Comparison of ENCODE assay signal across 21 cellular contexts in the genomic region with DNA sequence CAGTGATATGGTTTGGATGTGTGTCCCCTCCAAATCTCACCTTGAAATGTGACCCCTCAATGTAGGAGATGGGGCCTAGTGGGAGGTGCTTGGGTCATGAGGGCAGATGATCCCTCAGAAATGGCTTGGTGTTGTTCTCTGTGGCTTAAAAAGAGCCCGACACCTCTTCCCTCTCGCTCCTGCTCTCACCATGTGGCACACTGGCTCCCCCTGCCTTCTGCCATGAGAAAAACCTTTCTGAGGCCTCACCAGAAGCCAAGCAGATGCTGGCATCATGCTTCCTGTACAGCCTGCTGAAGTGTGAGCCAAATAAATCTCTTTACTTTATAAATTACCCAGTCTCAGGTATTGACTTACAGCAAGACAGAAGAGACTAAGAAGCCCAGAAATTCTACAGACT.
DNase-seq lines count a peak whose midpoint lies in the region; ATAC-seq, FAIRE-seq and TF ChIP-seq lines count a peak whose summit lies in the region.
"Had no signal": no experiment of that assay in that cellular context is flagged by ENCODE, and none has a peak within 500 bp of the region (broad histone marks: within the 10 kb centered on the region; RNA-seq: fewer than 3 reads in every experiment).

No MANE protein-coding gene starts in this region.

- TF ChIP-seq POLR2A in A549 (IDR thresholded peaks at IDR 0.05; ENCODE audit: low read length): no peak

- 0% methylated on average over 2 of the region's 2 CpGs for WGBS in A549 (ENCODE audit: missing lambda C conversion rate)

- H3K9me3 ChIP-seq in A549 (0 out of 3 replicates have a peak, but pooled peaks cover 5% of the 10 kb centered on the region), osteoblast (ENCODE audit: low read depth, low read length) (no peaks in the 10 kb centered on the region)
- H3K9me3 ChIP-seq: ascending aorta, testis had no signal

- no peaks in the 10 kb centered on the region for H3K27me3 ChIP-seq in osteoblast (ENCODE audit: insufficient read depth, low read length)
- H3K27me3 ChIP-seq: ascending aorta, testis had no signal

- POLR2A ChIA-PET in A549 (lab: Yijun Ruan, JAX): no interaction called here

- H2AFZ ChIP-seq in osteoblast (ENCODE audit: low read length): no peak overlapping the region
- H2AFZ ChIP-seq: parathyroid adenoma had no signal

- 0 out of 3 replicates have a peak, but pooled peaks have one; percentile 7 for TF ChIP-seq CTCF in A549 (IDR thresholded peaks at IDR 0.05)
- peak; percentile 9 for TF ChIP-seq CTCF in astrocyte of the spinal cord (IDR thresholded peaks at IDR 0.05; ENCODE audit: low read depth, low read length)
- no peak for TF ChIP-seq CTCF in osteoblast (IDR thresholded peaks at IDR 0.05; ENCODE audit: extremely low read depth, low read depth, low read length)

- H3K4me2 ChIP-seq in A549 (no peak overlapping the region), osteoblast (ENCODE audit: insufficient read depth, low read length) (no peak overlapping the region)

- H4K20me1 ChIP-seq in osteoblast (ENCODE audit: insufficient read depth, low read length): no peaks in the 10 kb centered on the region

- H3K79me2 ChIP-seq in osteoblast (ENCODE audit: insufficient read depth, low read length): no peaks in the 10 kb centered on the region
- H3K79me2 ChIP-seq: parathyroid adenoma had no signal

- H3K27ac ChIP-seq in A549 (no peak overlapping the region), osteoblast (ENCODE audit: low read depth, low read length) (no peak overlapping the region)
- H3K27ac ChIP-seq: ascending aorta, parathyroid adenoma, testis had no signal

- DNase-seq in A549 (ENCODE audit: low read depth in 1 of 2, low spot score in 1 of 2): peak in 1 of 2 experiments; percentile 12
- peak; percentile 52 for DNase-seq in ELF-1 (ENCODE audit: low read depth, low spot score)
- DNase-seq in NAMALWA (ENCODE audit: low spot score): peak; percentile 5
- no peak for DNase-seq in astrocyte of the spinal cord (ENCODE audit: low read depth, low spot score)
- DNase-seq in osteoblast (ENCODE audit: insufficient read length, low spot score, missing footprints): no peak
- no peak for DNase-seq in HTR-8/SVneo (ENCODE audit: insufficient read length, low spot score)
- DNase-seq in NCI-H510A (lab: John Stamatoyannopoulos, UW): no peak
- DNase-seq: activated CD4-positive, alpha-beta T cell treated with anti-CD3 and anti-CD28 coated beads for 4 hours; activated naive CD4-positive, alpha-beta T cell treated with anti-CD3 and anti-CD28 coated beads, Interleukin-2, amount 10 ng/mL, durations not matched to agents 7 days and 5 days; activated T-cell treated with anti-CD3 and anti-CD28 coated beads for 4 hours; cortex of kidney; foreskin fibroblast; H7; NCI-H1436 treated with DMSO at 0.1 percent for 48 hours; NCI-H345; testis had no signal

- CTCF ChIA-PET in A549 (lab: Yijun Ruan, JAX): no interaction called here

- ATAC-seq in A549 (peak in 1 of 2 experiments; percentile 47; a peak in 1 of 6 replicates), HG03175 (IDR thresholded peaks at IDR 0.05; ENCODE audit: unreplicated experiment) (no peak)
- ATAC-seq: left lobe of liver had no signal

- TF ChIP-seq EP300 in A549 (IDR thresholded peaks at IDR 0.05): no peak

- TF ChIP-seq RAD21 in A549 (conservative IDR thresholded peaks at IDR 0.05 in 1 of 2, IDR thresholded peaks at IDR 0.05 in 1 of 2): no peak

- in situ Hi-C loops in astrocyte of the spinal cord (cut with HindIII; ENCODE audit: low sequenced_read_pairs): no loop called here

- H3K4me1 ChIP-seq in A549 (no peaks in the 10 kb centered on the region), osteoblast (ENCODE audit: insufficient read depth, low read length) (no peaks in the 10 kb centered on the region)
- H3K4me1 ChIP-seq: ascending aorta, parathyroid adenoma, testis had no signal

- FAIRE-seq in A549 (lab: Jason Lieb, UNC) (no peak), HTR-8/SVneo (lab: Jason Lieb, UNC) (no peak)
- FAIRE-seq: endothelial cell of umbilical vein had no signal

- H3K4me3 ChIP-seq in A549: no peak overlapping the region
- H3K4me3 ChIP-seq in astrocyte of the spinal cord (ENCODE audit: low read depth, low read length): no peak overlapping the region
- no peak overlapping the region for H3K4me3 ChIP-seq in osteoblast (ENCODE audit: insufficient read depth, low read length)
- H3K4me3 ChIP-seq: ascending aorta, testis had no signal

- H3K36me3 ChIP-seq in osteoblast (ENCODE audit: insufficient read depth, low read length): no peaks in the 10 kb centered on the region
- H3K36me3 ChIP-seq: ascending aorta had no signal

TF ChIP-seq in A549, 52 proteins besides CTCF, POLR2A, EP300 and RAD21:
- TF ChIP-seq CBX8 (IDR thresholded peaks at IDR 0.05) (no peak), GATA3 (IDR thresholded peaks at IDR 0.05; ENCODE audit: borderline replicate concordance) (no peak), SMC3 (IDR thresholded peaks at IDR 0.05) (no peak), ZFP36 (IDR thresholded peaks at IDR 0.05; ENCODE audit: borderline replicate concordance, partially characterized antibody) (no peak), CHD4 (IDR thresholded peaks at IDR 0.05; ENCODE audit: borderline replicate concordance) (no peak), RFX5 (IDR thresholded peaks at IDR 0.05) (no peak), EHMT2 (IDR thresholded peaks at IDR 0.05; ENCODE audit: low read depth) (no peak), NR3C1 (IDR thresholded peaks at IDR 0.05) (no peak), RARB (CRISPR knock-in tag; IDR thresholded peaks at IDR 0.05) (no peak), ZC3H11A (IDR thresholded peaks at IDR 0.05) (no peak), MAX (IDR thresholded peaks at IDR 0.05) (no peak), CEBPB (IDR thresholded peaks at IDR 0.05) (no peak)
- TF ChIP-seq, protein P1, sequence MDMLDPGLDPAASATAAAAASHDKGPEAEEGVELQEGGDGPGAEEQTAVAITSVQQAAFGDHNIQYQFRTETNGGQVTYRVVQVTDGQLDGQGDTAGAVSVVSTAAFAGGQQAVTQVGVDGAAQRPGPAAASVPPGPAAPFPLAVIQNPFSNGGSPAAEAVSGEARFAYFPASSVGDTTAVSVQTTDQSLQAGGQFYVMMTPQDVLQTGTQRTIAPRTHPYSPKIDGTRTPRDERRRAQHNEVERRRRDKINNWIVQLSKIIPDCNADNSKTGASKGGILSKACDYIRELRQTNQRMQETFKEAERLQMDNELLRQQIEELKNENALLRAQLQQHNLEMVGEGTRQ (IDR thresholded peaks at IDR 0.05): no peak
- TF ChIP-seq, protein P2, sequence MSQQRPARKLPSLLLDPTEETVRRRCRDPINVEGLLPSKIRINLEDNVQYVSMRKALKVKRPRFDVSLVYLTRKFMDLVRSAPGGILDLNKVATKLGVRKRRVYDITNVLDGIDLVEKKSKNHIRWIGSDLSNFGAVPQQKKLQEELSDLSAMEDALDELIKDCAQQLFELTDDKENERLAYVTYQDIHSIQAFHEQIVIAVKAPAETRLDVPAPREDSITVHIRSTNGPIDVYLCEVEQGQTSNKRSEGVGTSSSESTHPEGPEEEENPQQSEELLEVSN (IDR thresholded peaks at IDR 0.05; ENCODE audit: borderline replicate concordance, low read depth): no peak
- TF ChIP-seq, protein P3, sequence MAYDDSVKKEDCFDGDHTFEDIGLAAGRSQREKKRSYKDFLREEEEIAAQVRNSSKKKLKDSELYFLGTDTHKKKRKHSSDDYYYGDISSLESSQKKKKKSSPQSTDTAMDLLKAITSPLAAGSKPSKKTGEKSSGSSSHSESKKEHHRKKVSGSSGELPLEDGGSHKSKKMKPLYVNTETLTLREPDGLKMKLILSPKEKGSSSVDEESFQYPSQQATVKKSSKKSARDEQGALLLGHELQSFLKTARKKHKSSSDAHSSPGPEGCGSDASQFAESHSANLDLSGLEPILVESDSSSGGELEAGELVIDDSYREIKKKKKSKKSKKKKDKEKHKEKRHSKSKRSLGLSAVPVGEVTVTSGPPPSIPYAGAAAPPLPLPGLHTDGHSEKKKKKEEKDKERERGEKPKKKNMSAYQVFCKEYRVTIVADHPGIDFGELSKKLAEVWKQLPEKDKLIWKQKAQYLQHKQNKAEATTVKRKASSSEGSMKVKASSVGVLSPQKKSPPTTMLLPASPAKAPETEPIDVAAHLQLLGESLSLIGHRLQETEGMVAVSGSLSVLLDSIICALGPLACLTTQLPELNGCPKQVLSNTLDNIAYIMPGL (CRISPR knock-in tag; IDR thresholded peaks at IDR 0.05; ENCODE audit: borderline replicate concordance): no peak

Comparison
In these comparisons a context has a peak if more than half of its experiments do, and no peak if none do; other contexts are left out.
1. DNase-seq: peak in ELF-1 (single experiment) and NAMALWA (single experiment); none in astrocyte of the spinal cord (single experiment), osteoblast (single experiment), HTR-8/SVneo (single experiment) and NCI-H510A (single experiment).